In genomic region chr3:183291511-183292031, GRCh38 we compare ENCODE assay signal across 15 cellular contexts. TPM values are rescaled to one million over a fixed set of nuclear protein-coding genes. Genes with fewer than 3 reads are reported as not detected.
DNase-seq lines count a peak whose midpoint lies in the region; TF ChIP-seq lines count a peak whose summit lies in the region.
"Had no signal": no experiment of that assay in that cellular context is flagged by ENCODE, and none has a peak within 500 bp of the region (broad histone marks: within the 10 kb centered on the region; RNA-seq: fewer than 3 reads in every experiment).

No MANE protein-coding gene starts in this region.

- no peak overlapping the region for H2BK120ac ChIP-seq in trophoblast cell (ENCODE audit: insufficient read depth, low read length, poor library complexity)

- no peak overlapping the region for H4K8ac ChIP-seq in trophoblast cell (ENCODE audit: low read depth, low read length)

- H3K27me3 ChIP-seq in trophoblast cell (ENCODE audit: insufficient read depth, low read length) (no peaks in the 10 kb centered on the region), sigmoid colon (no peaks in the 10 kb centered on the region), tibial nerve (no peaks in the 10 kb centered on the region)
- H3K27me3 ChIP-seq: esophagus muscularis mucosa had no signal

- intact Hi-C loops in sigmoid colon (cut with DNase I), result no loop called here

- in situ Hi-C loops in SK-MEL-5 (cut with HindIII; ENCODE audit: low pct_unique_long_range_greater_than_20kb, low sequenced_read_pairs), result no loop called here

- no peak overlapping the region for H2BK5ac ChIP-seq in trophoblast cell (ENCODE audit: low read depth, low read length, poor library complexity)

- no peaks in the 10 kb centered on the region for H3K79me2 ChIP-seq in trophoblast cell (ENCODE audit: control insufficient read depth, insufficient read depth, low read length, poor library complexity)

- no peak overlapping the region for H4K12ac ChIP-seq in trophoblast cell (ENCODE audit: low read depth, low read length)

- H2AFZ ChIP-seq in trophoblast cell (ENCODE audit: insufficient read depth, low read length, poor library complexity), result no peak overlapping the region

- no peak overlapping the region for H3K4ac ChIP-seq in trophoblast cell (ENCODE audit: low read depth, low read length)

- TF ChIP-seq POLR2A in sigmoid colon (IDR thresholded peaks at IDR 0.05) (no peak), tibial nerve (IDR thresholded peaks at IDR 0.05) (no peak)

- no peak overlapping the region for H3K4me2 ChIP-seq in trophoblast cell (ENCODE audit: low read length)

- TF ChIP-seq EP300 in sigmoid colon (IDR thresholded peaks at IDR 0.05), result no peak
- no peak for TF ChIP-seq EP300 in tibial nerve (IDR thresholded peaks at IDR 0.05)

- DNase-seq in HuH-7 (ENCODE audit: low spot score) (peak; percentile 48), SK-MEL-5 (ENCODE audit: low read depth, low spot score) (peak; percentile 29), fibroblast of gingiva (ENCODE audit: low read depth) (peak; percentile 31), trophoblast cell (no peak), sigmoid colon (no peak), tibial nerve (ENCODE audit: low spot score in 2 of 2) (no peak)
- no peak for DNase-seq in activated CD8-positive, alpha-beta memory T cell treated with anti-CD3 and anti-CD28 coated beads, Interleukin-2, amount 50 U/mL, for 48 hours
- DNase-seq in effector CD4-positive, alpha-beta T cell, result no peak
- DNase-seq: activated CD4-positive, alpha-beta T cell treated with anti-CD3 and anti-CD28 coated beads, Interleukin-2, amount 10 ng/mL, durations not matched to agents 7 days and 5 days; activated effector memory CD4-positive, alpha-beta T cell treated with Interleukin-2 at 50 U/mL for 16 hours; caudate nucleus; CD4-positive, alpha-beta T cell; immature natural killer cell; NCI-H146 had no signal

- H3K27ac ChIP-seq in trophoblast cell (ENCODE audit: low read depth, low read length), result peak overlapping the region; percentile 29
- H3K27ac ChIP-seq in sigmoid colon, result no peak overlapping the region
- no peak overlapping the region for H3K27ac ChIP-seq in tibial nerve
- H3K27ac ChIP-seq: esophagus muscularis mucosa had no signal

- no peak overlapping the region for H3K4me3 ChIP-seq in trophoblast cell (ENCODE audit: low read depth, low read length)
- no peak overlapping the region for H3K4me3 ChIP-seq in sigmoid colon
- H3K4me3 ChIP-seq in tibial nerve, result no peak overlapping the region
- H3K4me3 ChIP-seq: esophagus muscularis mucosa had no signal

- no peak overlapping the region for H3K18ac ChIP-seq in trophoblast cell (ENCODE audit: low read length)

- WGBS in trophoblast cell (ENCODE audit: extremely low coverage, insufficient coverage, insufficient read length), result no CpG with 5 or more reads among the region's 3 CpGs
- 14 to 54% methylated on average over 3 of the region's 3 CpGs for WGBS in sigmoid colon, 2 donors
- WGBS in tibial nerve, 2 donors, result 41 to 54% methylated on average over 3 of the region's 3 CpGs

- H2AK5ac ChIP-seq in trophoblast cell (ENCODE audit: low read length), result no peak overlapping the region

- H3K36me3 ChIP-seq in trophoblast cell (ENCODE audit: control insufficient read depth in 1 of 2, insufficient read depth in 2 of 2, low read length in 2 of 2) (no peaks in the 10 kb centered on the region), sigmoid colon (no peaks in the 10 kb centered on the region), tibial nerve (no peaks in the 10 kb centered on the region)
- H3K36me3 ChIP-seq: esophagus muscularis mucosa had no signal

- H3K14ac ChIP-seq in trophoblast cell (ENCODE audit: low read length), result no peak overlapping the region

- TF ChIP-seq CTCF in sigmoid colon (IDR thresholded peaks at IDR 0.05), result no peak
- TF ChIP-seq CTCF in tibial nerve (IDR thresholded peaks at IDR 0.05), result no peak

- H2BK12ac ChIP-seq in trophoblast cell (ENCODE audit: low read length), result no peak overlapping the region

- H3K9me3 ChIP-seq in trophoblast cell (ENCODE audit: insufficient read depth, low read depth, low read length) (no peaks in the 10 kb centered on the region), sigmoid colon (no peaks in the 10 kb centered on the region), tibial nerve (no peaks in the 10 kb centered on the region)
- H3K9me3 ChIP-seq: esophagus muscularis mucosa had no signal

- H3K4me1 ChIP-seq in trophoblast cell (ENCODE audit: control insufficient read depth in 1 of 2, insufficient read depth in 2 of 2, low read length in 2 of 2) (peaks cover 2% of the 10 kb centered on the region in 2 experiments), sigmoid colon (peaks cover 0 to 9% (median 4%) of the 10 kb centered on the region in 4 donors), tibial nerve (no peaks in the 10 kb centered on the region)

- H3K9ac ChIP-seq in trophoblast cell (ENCODE audit: low read length), result no peak overlapping the region

- H4K91ac ChIP-seq in trophoblast cell (ENCODE audit: low read depth, low read length), result no peak overlapping the region

- H3K79me1 ChIP-seq in trophoblast cell (ENCODE audit: low read length), result peaks cover 2% of the 10 kb centered on the region

- no peak overlapping the region for H3K23ac ChIP-seq in trophoblast cell (ENCODE audit: low read length)

RNA-seq across cellular contexts. Expression of gene B3GNT5, which starts 38.5 kb away (rescaled TPM):
- 0.11 and 0.21 TPM in 2 replicates for total RNA-seq in SK-MEL-5 (2014; rRNA removed; shearing (Covaris generic))
- polyA plus RNA-seq in SK-MEL-5 (2015; cell fraction: cytosol; rRNA removed), result 0.61 and 0.66 TPM in 2 replicates
- 2.9 TPM in 1 of 2 replicates, not detected in the other for polyA plus RNA-seq in SK-MEL-5 (2015; cell fraction: nucleus; rRNA removed)
- polyA plus RNA-seq in trophoblast cell (2013), result 34.5 and 36.5 TPM in 2 replicates
- total RNA-seq in sigmoid colon (1 to 10 TPM; 2.2 to 4.2 (median 3.2) TPM), tibial nerve (10 to 100 TPM in 2 of 4 donors, 1 to 10 TPM in 2; 7.1 to 10.7 (median 9.2) TPM)
- polyA plus RNA-seq in sigmoid colon, result 10 to 100 TPM; 21.8 to 29.6 (median 22.8) TPM

Comparison
In these comparisons a context has a peak if more than half of its experiments do, and no peak if none do; other contexts are left out.
1. DNase-seq: peak in HuH-7 (single experiment), SK-MEL-5 (single experiment) and fibroblast of gingiva (single experiment); none in trophoblast cell (0 of 2), activated CD8-positive, alpha-beta memory T cell treated with anti-CD3 and anti-CD28 coated beads, Interleukin-2, amount 50 U/mL, for 48 hours (single experiment), sigmoid colon (single experiment), effector CD4-positive, alpha-beta T cell (single experiment) and tibial nerve (0 of 2).